ENCODE assay signal across 2 cellular contexts in the genomic region with DNA sequence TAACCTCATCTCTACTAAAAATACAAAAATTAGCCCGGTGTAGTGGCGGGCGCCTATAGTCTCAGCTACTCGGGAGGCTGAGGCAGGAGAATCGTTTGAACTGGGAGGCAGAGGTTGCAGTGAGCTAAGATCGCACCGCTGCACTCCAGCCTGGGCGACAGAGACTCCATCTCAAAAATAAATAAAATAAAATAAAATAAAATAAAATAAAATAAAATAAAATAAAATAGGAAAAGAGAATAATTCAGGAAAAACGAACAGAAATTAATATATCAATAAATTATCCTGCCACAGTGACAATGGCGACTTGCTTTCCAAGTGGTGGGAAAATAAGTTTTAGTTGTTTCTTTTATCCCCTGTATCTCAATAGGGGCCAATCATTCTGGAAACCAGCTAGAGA.
DNase-seq lines count a peak whose midpoint lies in the region; ATAC-seq and TF ChIP-seq lines count a peak whose summit lies in the region.
"Not testable (repeated sequence)": the region's sequence is repeated elsewhere in the genome, so short reads cannot be mapped to it uniquely, and the experiment has no call there.

No MANE protein-coding gene starts in this region.

- H3K36me3 ChIP-seq in GM23338 (ENCODE audit: insufficient read depth), result not testable (repeated sequence)

- H3K27ac Mint-ChIP-seq in GM23338, WTC11: not testable (repeated sequence)

- not testable (repeated sequence) for H3K27ac ChIP-seq in GM23338 (ENCODE audit: low read depth)

- not testable (repeated sequence) for H3K4me3 Mint-ChIP-seq in GM23338, WTC11

- H3K4me3 ChIP-seq in GM23338, result not testable (repeated sequence)

- not testable (repeated sequence) for H3K9me2 ChIP-seq in GM23338 (ENCODE audit: insufficient read depth)

- H3K36me3 Mint-ChIP-seq in GM23338 (ENCODE audit: low read depth); WTC11: not testable (repeated sequence)

- ATAC-seq in GM23338, WTC11: not testable (repeated sequence)

- not testable (repeated sequence) for DNase-seq in GM23338 (ENCODE audit: low spot score); WTC11 (ENCODE audit: low spot score)

- H3F3A ChIP-seq in GM23338 (replicated peaks; ENCODE audit: low read depth), result not testable (repeated sequence)

- H4K20me1 ChIP-seq in GM23338 (replicated peaks; ENCODE audit: insufficient read depth), result not testable (repeated sequence)

- not testable (repeated sequence) for TF ChIP-seq CTCF in GM23338 (conservative IDR thresholded peaks at IDR 0.05; ENCODE audit: low read depth in 2 of 2); WTC11 (IDR thresholded peaks at IDR 0.05)

- H3K4me2 ChIP-seq in GM23338, result not testable (repeated sequence)

- H3K27me3 Mint-ChIP-seq in GM23338 (ENCODE audit: insufficient read depth, low read depth, poor library complexity); WTC11 (ENCODE audit: low read depth): not testable (repeated sequence)

- not testable (repeated sequence) for H3K9me3 Mint-ChIP-seq in GM23338, WTC11

- POLR2A ChIA-PET in WTC11 (lab: Charles Lee), result interaction anchor here (0.6 kb wide), 3 partner anchors 345 to 1072 kb away, joined by 3 to 6 read pairs (median 5); no protein-coding TSS in a partner anchor

- H3K27me3 ChIP-seq in GM23338 (ENCODE audit: insufficient read depth), result not testable (repeated sequence)

- H3K79me2 ChIP-seq in GM23338 (replicated peaks; ENCODE audit: insufficient read depth), result not testable (repeated sequence)

- CTCF ChIA-PET in WTC11 (lab: Charles Lee), result not testable (repeated sequence)

- H2AFZ ChIP-seq in GM23338, result peak overlapping the region; percentile 8; the same call in 1 of the 2 replicates

- not testable (repeated sequence) for H3K4me1 ChIP-seq in GM23338 (ENCODE audit: insufficient read depth)

- not testable (repeated sequence) for H3K4me1 Mint-ChIP-seq in GM23338, WTC11

TF ChIP-seq in WTC11, 78 proteins besides CTCF, POLR2A, EP300 and RAD21:
- peak; percentile 94 for TF ChIP-seq HMGA2 (CRISPR knock-in tag; IDR thresholded peaks at IDR 0.05)
